Comparison of ENCODE assay signal across 22 cellular contexts in genomic region chr6:42507195-42507594, GRCh38. TPM values are rescaled to one million over a fixed set of nuclear protein-coding genes. Genes with fewer than 3 reads are reported as not detected.
DNase-seq lines count a peak whose midpoint lies in the region; ATAC-seq and TF ChIP-seq lines count a peak whose summit lies in the region.
"Had no signal": no experiment of that assay in that cellular context is flagged by ENCODE, and none has a peak within 500 bp of the region (broad histone marks: within the 10 kb centered on the region; RNA-seq: fewer than 3 reads in every experiment).

No MANE protein-coding gene starts in this region.

- no peaks in the 10 kb centered on the region for H3K27me3 ChIP-seq in DOHH2 (ENCODE audit: control insufficient read depth, low read length)
- no peaks in the 10 kb centered on the region for H3K27me3 ChIP-seq in WERI-Rb-1 (ENCODE audit: insufficient read depth, low read depth, severe bottlenecking)
- H3K27me3 ChIP-seq: gastroesophageal sphincter had no signal

- peaks cover 29% of the 10 kb centered on the region for H3K4me1 Mint-ChIP-seq in activated B cell treated with CpG ODN at 0.5 μM for 24 hours
- H3K4me1 Mint-ChIP-seq: endodermal cell had no signal

- no peaks in the 10 kb centered on the region for H3K27me3 Mint-ChIP-seq in activated B cell treated with CpG ODN at 0.5 μM for 24 hours
- H3K27me3 Mint-ChIP-seq: activated CD4-positive, alpha-beta memory T cell treated with anti-CD3 and anti-CD28 coated beads, Interleukin-2, amount 10 ng/mL, durations not matched to agents 7 days and 5 days had no signal

- ATAC-seq in GM21360 (IDR thresholded peaks at IDR 0.05; ENCODE audit: unreplicated experiment) (peak; percentile 48), HG03354 (IDR thresholded peaks at IDR 0.05; ENCODE audit: poor library complexity, severe bottlenecking, unreplicated experiment) (peak; percentile 50), activated B cell treated with CpG ODN at 0.5 μM for 24 hours (ENCODE audit: low read depth) (peak; percentile 45), GM21447 (IDR thresholded peaks at IDR 0.05; ENCODE audit: unreplicated experiment) (no peak)
- ATAC-seq: gastroesophageal sphincter, psoas muscle had no signal

- peak overlapping the region; percentile 70 for H3K27ac Mint-ChIP-seq in activated B cell treated with CpG ODN at 0.5 μM for 24 hours
- H3K27ac Mint-ChIP-seq: activated CD4-positive, alpha-beta memory T cell treated with anti-CD3 and anti-CD28 coated beads, Interleukin-2, amount 10 ng/mL, durations not matched to agents 7 days and 5 days; endodermal cell had no signal

- H3K4me3 Mint-ChIP-seq in activated B cell treated with CpG ODN at 0.5 μM for 24 hours: peak overlapping the region; percentile 24
- H3K4me3 Mint-ChIP-seq: activated CD4-positive, alpha-beta memory T cell treated with anti-CD3 and anti-CD28 coated beads, Interleukin-2, amount 10 ng/mL, durations not matched to agents 7 days and 5 days; endodermal cell had no signal

- CTCF ChIA-PET in activated B cell treated with CpG ODN at 0.5 μM for 24 hours (lab: Charles Lee): no interaction called here

- H3K79me2 ChIP-seq in DOHH2 (ENCODE audit: control insufficient read depth, low read length): no peaks in the 10 kb centered on the region

- no peaks in the 10 kb centered on the region for H3K9me3 Mint-ChIP-seq in activated B cell treated with CpG ODN at 0.5 μM for 24 hours
- H3K9me3 Mint-ChIP-seq: activated CD4-positive, alpha-beta memory T cell treated with anti-CD3 and anti-CD28 coated beads, Interleukin-2, amount 10 ng/mL, durations not matched to agents 7 days and 5 days; endodermal cell had no signal

- no peaks in the 10 kb centered on the region for H3K9me2 ChIP-seq in DOHH2 (replicated peaks; ENCODE audit: control insufficient read depth, low read length)

- no peaks in the 10 kb centered on the region for H3K36me3 ChIP-seq in DOHH2 (ENCODE audit: control insufficient read depth, low read length)
- no peaks in the 10 kb centered on the region for H3K36me3 ChIP-seq in WERI-Rb-1
- H3K36me3 ChIP-seq: esophagus squamous epithelium, gastroesophageal sphincter had no signal

- DNase-seq in activated B cell treated with CpG ODN at 0.5 μM for 24 hours (no peak), WERI-Rb-1 (no peak), HuH-7.5 (ENCODE audit: low spot score) (no peak)
- DNase-seq in activated CD4-positive, CD25-positive, alpha-beta regulatory T cell treated with anti-CD3 and anti-CD28 coated beads, Interleukin-2, amount 50 U/mL, for 72 hours: no peak
- DNase-seq: activated CD4-positive, alpha-beta memory T cell treated with anti-CD3 and anti-CD28 coated beads, Interleukin-2, amount 10 ng/mL, durations not matched to agents 7 days and 5 days; activated naive CD4-positive, alpha-beta T cell treated with Interleukin-2 at 50 U/mL for 16 hours; activated T-cell treated with anti-CD3 and anti-CD28 coated beads, Interleukin-2, amount 50 U/mL, for 1 hour; amygdala; C1 segment of cervical spinal cord; cortex of kidney; endodermal cell; esophagus squamous epithelium; islet precursor cell; NCI-H1436 treated with DMSO at 0.1 percent for 48 hours; NCI-H524; psoas muscle; T1000 had no signal

- H3K4me2 ChIP-seq in DOHH2 (ENCODE audit: low read length): peak overlapping the region; percentile 92

- intact Hi-C loops in activated B cell treated with CpG ODN at 0.5 μM for 24 hours (cut with micrococcal nuclease): loop anchor here (1.0 kb wide), 1 partner anchor 13 kb away; no protein-coding TSS in a partner anchor

- POLR2A ChIA-PET in activated B cell treated with CpG ODN at 0.5 μM for 24 hours (lab: Charles Lee): interaction anchor here (1.2 to 1.3 kb wide), 2 partner anchors 14 to 54 kb away, joined by 3 to 21 read pairs; no protein-coding TSS in a partner anchor

- H3K27ac ChIP-seq in DOHH2 (ENCODE audit: low read depth, low read length): peak overlapping the region; percentile 93
- H3K27ac ChIP-seq in WERI-Rb-1: no peak overlapping the region
- H3K27ac ChIP-seq: esophagus squamous epithelium, gastroesophageal sphincter, psoas muscle had no signal

- TF ChIP-seq CTCF in DOHH2 (IDR thresholded peaks at IDR 0.05; ENCODE audit: low read depth, low read length, poor library complexity, severe bottlenecking) (no peak), activated B cell treated with CpG ODN at 0.5 μM for 24 hours (IDR thresholded peaks at IDR 0.05) (no peak), WERI-Rb-1 (IDR thresholded peaks at IDR 0.05; ENCODE audit: low read depth, low read length) (no peak)

- H3K9me3 ChIP-seq in DOHH2 (ENCODE audit: control insufficient read depth, insufficient read depth, low read length) (no peaks in the 10 kb centered on the region), WERI-Rb-1 (ENCODE audit: severe bottlenecking) (no peaks in the 10 kb centered on the region)
- H3K9me3 ChIP-seq: esophagus squamous epithelium, gastroesophageal sphincter, psoas muscle had no signal

- peaks cover 62% of the 10 kb centered on the region for H3K4me1 ChIP-seq in DOHH2 (ENCODE audit: control insufficient read depth, low read length)
- H3K4me1 ChIP-seq: gastroesophageal sphincter, psoas muscle had no signal

- no peaks in the 10 kb centered on the region for H3K36me3 Mint-ChIP-seq in activated B cell treated with CpG ODN at 0.5 μM for 24 hours (ENCODE audit: low read depth)

- peak overlapping the region; percentile 72 for H3K4me3 ChIP-seq in DOHH2 (ENCODE audit: low read length)
- H3K4me3 ChIP-seq in WERI-Rb-1 (ENCODE audit: low read depth, low read length): no peak overlapping the region
- H3K4me3 ChIP-seq: esophagus squamous epithelium, gastroesophageal sphincter, psoas muscle had no signal

- H4K20me1 ChIP-seq in DOHH2 (ENCODE audit: control insufficient read depth, insufficient read depth, low read depth, low read length): no peaks in the 10 kb centered on the region

- H3F3A ChIP-seq in DOHH2 (ENCODE audit: control insufficient read depth, insufficient read depth): peaks cover 22% of the 10 kb centered on the region

RNA-seq across cellular contexts. Expression of gene TRERF1, which starts 55.5 kb away (rescaled TPM):
- 3.3 and 4.1 TPM in 2 replicates for total RNA-seq in activated B cell treated with CpG ODN at 0.5 μM for 24 hours

RNA-seq across cellular contexts. Expression of gene UBR2, which starts 56.6 kb away (rescaled TPM):
- total RNA-seq in activated B cell treated with CpG ODN at 0.5 μM for 24 hours: 34.3 and 40.8 TPM in 2 replicates
